ENCODE assay signal across 36 cellular contexts in the genomic region with DNA sequence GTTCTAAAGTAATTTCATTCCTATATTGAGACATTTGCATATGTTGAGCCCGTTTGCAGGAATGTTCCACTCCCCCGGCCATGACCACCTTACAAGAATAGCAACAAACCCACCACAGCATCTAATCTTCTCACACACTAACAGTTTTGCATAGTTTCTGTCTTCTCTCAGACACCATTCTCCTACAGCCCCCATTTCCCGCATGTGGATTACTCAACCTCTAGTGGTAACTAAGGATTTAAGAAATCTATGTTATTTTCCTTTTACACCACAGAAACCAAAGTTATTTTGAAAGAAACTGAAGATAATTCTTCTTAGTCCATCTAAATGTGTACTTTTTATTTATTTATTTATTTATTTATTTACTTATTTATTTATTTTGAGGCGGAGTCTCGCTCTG. TPM values are rescaled to one million over a fixed set of nuclear protein-coding genes. Genes with fewer than 3 reads are reported as not detected.
"Had no signal": no experiment of that assay in that cellular context is flagged by ENCODE, and none has a peak within 500 bp of the region (broad histone marks: within the 10 kb centered on the region; RNA-seq: fewer than 3 reads in every experiment).

No MANE protein-coding gene starts in this region.

- H3K9me3 Mint-ChIP-seq: activated CD4-positive, alpha-beta T cell treated with anti-CD3 and anti-CD28 coated beads, Interleukin-2, amount 10 ng/mL, durations not matched to agents 7 days and 5 days; activated naive CD4-positive, alpha-beta T cell treated with anti-CD3 and anti-CD28 coated beads, Interleukin-2, amount 50 U/mL, for 24 hours; activated naive CD8-positive, alpha-beta T cell treated with anti-CD3 and anti-CD28 coated beads, Interleukin-2, amount 10 ng/mL, durations not matched to agents 7 days and 5 days; activated T-cell treated with anti-CD3 and anti-CD28 coated beads, Interleukin-2, amount 50 U/mL, for 24 hours; activated T-helper 2 cell treated with anti-CD3 and anti-CD28 coated beads, Interferon-gamma antibody, Interleukin-2, Interleukin-4, amounts not matched to agents 10 μg/mL and 5 μg/mL and 100 μg/mL, durations not matched to agents 14 hours and 24 hours and 36 hours; central memory CD8-positive, alpha-beta T cell; T-helper 1 cell treated with Interleukin-12 subunit alpha and Interleukin-12 subunit beta and Interleukin-4 antibody, amounts not matched to agents 30 μg/mL and 1 μg/mL, for 36 hours; T-helper 2 cell treated with Interferon-gamma antibody and Interleukin-4, amounts not matched to agents 5 μg/mL and 100 μg/mL, for 36 hours; WTC11 had no signal

- H3K4me3 ChIP-seq: ascending aorta, cardiac muscle cell, Peyer's patch, SJSA1 had no signal

- ATAC-seq: activated CD4-positive, alpha-beta T cell treated with anti-CD3 and anti-CD28 coated beads for 36 hours; activated CD4-positive, CD25-positive, alpha-beta regulatory T cell treated with anti-CD3 and anti-CD28 coated beads, Interleukin-2, amount 50 U/mL, for 24 hours; activated CD8-positive, alpha-beta T cell treated with anti-CD3 and anti-CD28 coated beads, Interleukin-2, amount 10 ng/mL, durations not matched to agents 7 days and 5 days; PC-3; WTC11 had no signal

- H3K27ac ChIP-seq: ascending aorta, cardiac muscle cell, Peyer's patch, SJSA1 had no signal

- H3K4me1 ChIP-seq: ascending aorta, Peyer's patch, SJSA1 had no signal

- H3K4me3 Mint-ChIP-seq: activated CD4-positive, alpha-beta T cell treated with anti-CD3 and anti-CD28 coated beads for 36 hours; activated CD4-positive, alpha-beta T cell treated with anti-CD3 and anti-CD28 coated beads, Interleukin-2, amount 10 ng/mL, durations not matched to agents 7 days and 5 days; activated CD8-positive, alpha-beta T cell treated with anti-CD3 and anti-CD28 coated beads, Interleukin-2, amount 10 ng/mL, durations not matched to agents 7 days and 5 days; activated naive CD4-positive, alpha-beta T cell treated with anti-CD3 and anti-CD28 coated beads, Interleukin-2, amount 50 U/mL, for 24 hours; activated naive CD8-positive, alpha-beta T cell treated with anti-CD3 and anti-CD28 coated beads, Interleukin-2, amount 10 ng/mL, durations not matched to agents 7 days and 5 days; activated T-cell treated with anti-CD3 and anti-CD28 coated beads, Interleukin-2, amount 50 U/mL, for 24 hours; central memory CD8-positive, alpha-beta T cell; T-helper 1 cell treated with Interleukin-12 subunit alpha and Interleukin-12 subunit beta and Interleukin-4 antibody, amounts not matched to agents 30 μg/mL and 1 μg/mL, for 36 hours; T-helper 2 cell treated with Interferon-gamma antibody and Interleukin-4, amounts not matched to agents 5 μg/mL and 100 μg/mL, for 36 hours; WTC11 had no signal

- H3K4me1 Mint-ChIP-seq: activated CD4-positive, alpha-beta T cell treated with anti-CD3 and anti-CD28 coated beads for 36 hours; activated CD4-positive, alpha-beta T cell treated with anti-CD3 and anti-CD28 coated beads, Interleukin-2, amount 10 ng/mL, durations not matched to agents 7 days and 5 days; activated naive CD4-positive, alpha-beta T cell treated with anti-CD3 and anti-CD28 coated beads, Interleukin-2, amount 50 U/mL, for 24 hours; activated naive CD8-positive, alpha-beta T cell treated with anti-CD3 and anti-CD28 coated beads, Interleukin-2, amount 10 ng/mL, durations not matched to agents 7 days and 5 days; central memory CD8-positive, alpha-beta T cell; WTC11 had no signal

- H3K36me3 ChIP-seq: ascending aorta, cardiac muscle cell, Peyer's patch, SJSA1 had no signal

- H3K9me3 ChIP-seq: ascending aorta, Peyer's patch, SJSA1, SK-N-SH had no signal

- H3K27ac Mint-ChIP-seq: activated CD4-positive, alpha-beta T cell treated with anti-CD3 and anti-CD28 coated beads for 36 hours; activated CD4-positive, alpha-beta T cell treated with anti-CD3 and anti-CD28 coated beads, Interleukin-2, amount 10 ng/mL, durations not matched to agents 7 days and 5 days; activated CD8-positive, alpha-beta T cell treated with anti-CD3 and anti-CD28 coated beads, Interleukin-2, amount 10 ng/mL, durations not matched to agents 7 days and 5 days; activated naive CD4-positive, alpha-beta T cell treated with anti-CD3 and anti-CD28 coated beads, Interleukin-2, amount 50 U/mL, for 24 hours; activated naive CD8-positive, alpha-beta T cell treated with anti-CD3 and anti-CD28 coated beads, Interleukin-2, amount 10 ng/mL, durations not matched to agents 7 days and 5 days; activated T-cell treated with anti-CD3 and anti-CD28 coated beads, Interleukin-2, amount 50 U/mL, for 24 hours; activated T-helper 2 cell treated with anti-CD3 and anti-CD28 coated beads, Interferon-gamma antibody, Interleukin-2, Interleukin-4, amounts not matched to agents 10 μg/mL and 5 μg/mL and 100 μg/mL, durations not matched to agents 14 hours and 24 hours and 36 hours; T-helper 1 cell treated with Interleukin-12 subunit alpha and Interleukin-12 subunit beta and Interleukin-4 antibody, amounts not matched to agents 30 μg/mL and 1 μg/mL, for 36 hours; T-helper 2 cell treated with Interferon-gamma antibody and Interleukin-4, amounts not matched to agents 5 μg/mL and 100 μg/mL, for 36 hours; WTC11 had no signal

- H3K36me3 Mint-ChIP-seq: activated naive CD4-positive, alpha-beta T cell treated with anti-CD3 and anti-CD28 coated beads, Interleukin-2, amount 50 U/mL, for 24 hours; activated naive CD8-positive, alpha-beta T cell treated with anti-CD3 and anti-CD28 coated beads, Interleukin-2, amount 10 ng/mL, durations not matched to agents 7 days and 5 days; WTC11 had no signal

- H3K27me3 ChIP-seq: ascending aorta, cardiac muscle cell, Peyer's patch had no signal

- DNase-seq: activated CD4-positive, alpha-beta T cell treated with anti-CD3 and anti-CD28 coated beads for 36 hours; activated CD4-positive, alpha-beta T cell treated with anti-CD3 and anti-CD28 coated beads, Interleukin-2, amount 10 ng/mL, durations not matched to agents 7 days and 5 days; activated CD4-positive, alpha-beta T cell treated with anti-CD3 and anti-CD28 coated beads, Interleukin-2, amount 50 U/mL, for 48 hours; activated CD8-positive, alpha-beta T cell treated with anti-CD3 and anti-CD28 coated beads, Interleukin-2, amount 10 ng/mL, durations not matched to agents 7 days and 5 days; activated gamma-delta T cell; activated naive CD4-positive, alpha-beta T cell treated with Interleukin-2 at 50 U/mL for 16 hours; activated naive CD8-positive, alpha-beta T cell treated with anti-CD3 and anti-CD28 coated beads, Interleukin-2, amount 10 ng/mL, durations not matched to agents 7 days and 5 days; activated T-cell treated with anti-CD3 and anti-CD28 coated beads, Interleukin-2, amount 50 U/mL, for 24 hours; amygdala; Karpas-422; KBM-7; NCI-H1105; NCI-H1417 treated with DMSO at 0.1 percent for 48 hours; NCI-H187 treated with DMSO at 0.1 percent for 48 hours; NCI-H2081; NCI-H345; NCI-H510A; NCI-H526; NCI-H748 treated with DMSO at 0.1 percent for 48 hours; NK-92 treated with Interleukin-12 subunit alpha and Interleukin-12 subunit beta, amount 100 ng/mL, for 24 hours; PC-3; Peyer's patch; RPMI8226; SHP77 treated with DMSO at 0.1 percent for 48 hours; SK-N-SH had no signal

- H3K4me2 ChIP-seq: SK-N-SH had no signal

- H3K9ac ChIP-seq: SK-N-SH had no signal

RNA-seq across cellular contexts. Expression of gene MS4A4E, which starts 2.3 kb away (rescaled TPM):
- total RNA-seq: activated CD4-positive, alpha-beta T cell treated with anti-CD3 and anti-CD28 coated beads for 36 hours; activated CD4-positive, alpha-beta T cell treated with anti-CD3 and anti-CD28 coated beads, Interleukin-2, amount 10 ng/mL, durations not matched to agents 7 days and 5 days; activated CD8-positive, alpha-beta T cell treated with anti-CD3 and anti-CD28 coated beads, Interleukin-2, amount 10 ng/mL, durations not matched to agents 7 days and 5 days; activated naive CD8-positive, alpha-beta T cell treated with anti-CD3 and anti-CD28 coated beads, Interleukin-2, amount 10 ng/mL, durations not matched to agents 7 days and 5 days; activated T-helper 2 cell treated with anti-CD3 and anti-CD28 coated beads, Interferon-gamma antibody, Interleukin-2, Interleukin-4, amounts not matched to agents 10 μg/mL and 5 μg/mL and 100 μg/mL, durations not matched to agents 14 hours and 24 hours and 36 hours; cardiac muscle cell; MCF 10A; PC-3; SJSA1; WTC11 had no signal
- polyA plus RNA-seq: cardiac muscle cell, SK-N-SH had no signal

RNA-seq across cellular contexts. Expression of gene MS4A4A, which starts 39.8 kb away (rescaled TPM):
- total RNA-seq: activated CD4-positive, alpha-beta T cell treated with anti-CD3 and anti-CD28 coated beads for 36 hours; activated CD4-positive, alpha-beta T cell treated with anti-CD3 and anti-CD28 coated beads, Interleukin-2, amount 10 ng/mL, durations not matched to agents 7 days and 5 days; activated CD8-positive, alpha-beta T cell treated with anti-CD3 and anti-CD28 coated beads, Interleukin-2, amount 10 ng/mL, durations not matched to agents 7 days and 5 days; activated T-helper 2 cell treated with anti-CD3 and anti-CD28 coated beads, Interferon-gamma antibody, Interleukin-2, Interleukin-4, amounts not matched to agents 10 μg/mL and 5 μg/mL and 100 μg/mL, durations not matched to agents 14 hours and 24 hours and 36 hours; cardiac muscle cell; MCF 10A; PC-3; WTC11 had no signal
- polyA plus RNA-seq: cardiac muscle cell, SK-N-SH had no signal

RNA-seq across cellular contexts. Expression of gene MS4A6A, which starts 57.8 kb away (rescaled TPM):
- total RNA-seq: activated CD4-positive, alpha-beta T cell treated with anti-CD3 and anti-CD28 coated beads for 36 hours; activated CD4-positive, alpha-beta T cell treated with anti-CD3 and anti-CD28 coated beads, Interleukin-2, amount 10 ng/mL, durations not matched to agents 7 days and 5 days; activated CD8-positive, alpha-beta T cell treated with anti-CD3 and anti-CD28 coated beads, Interleukin-2, amount 10 ng/mL, durations not matched to agents 7 days and 5 days; activated T-helper 2 cell treated with anti-CD3 and anti-CD28 coated beads, Interferon-gamma antibody, Interleukin-2, Interleukin-4, amounts not matched to agents 10 μg/mL and 5 μg/mL and 100 μg/mL, durations not matched to agents 14 hours and 24 hours and 36 hours; MCF 10A; PC-3; SJSA1 had no signal
- polyA plus RNA-seq: cardiac muscle cell, SK-N-SH had no signal
